In genomic region chr7:107742678-107743566, GRCh38 we compare ENCODE assay signal across 8 cellular contexts. TPM values are rescaled to one million over a fixed set of nuclear protein-coding genes. Genes with fewer than 3 reads are reported as not detected.
DNase-seq lines count a peak whose midpoint lies in the region; ATAC-seq and TF ChIP-seq lines count a peak whose summit lies in the region.

No MANE protein-coding gene starts in this region.

- ATAC-seq in GM18907 (IDR thresholded peaks at IDR 0.05; ENCODE audit: unreplicated experiment) (peak; percentile 51), HG03066 (IDR thresholded peaks at IDR 0.05; ENCODE audit: low read depth, unreplicated experiment) (peak; percentile 32), psoas muscle (peak; percentile 44 to 58 (median 52))
- peak; percentile 41 for ATAC-seq in activated naive CD8-positive, alpha-beta T cell treated with anti-CD3 and anti-CD28 coated beads, Interleukin-2, amount 10 ng/mL, durations not matched to agents 7 days and 5 days (ENCODE audit: low read depth)

- H3K27ac Mint-ChIP-seq in activated naive CD8-positive, alpha-beta T cell treated with anti-CD3 and anti-CD28 coated beads, Interleukin-2, amount 10 ng/mL, durations not matched to agents 7 days and 5 days = peak overlapping the region; percentile 100

- DNase-seq in CD1c-positive myeloid dendritic cell (ENCODE audit: extremely low spot score) (peak; percentile 77), NCI-H774 (lab: John Stamatoyannopoulos, UW) (peak; percentile 82), right atrium auricular region (ENCODE audit: low spot score) (no peak), psoas muscle (peak; percentile 54 to 74), HCEC 1CT (no peak)
- peak; percentile 75 for DNase-seq in activated naive CD8-positive, alpha-beta T cell treated with anti-CD3 and anti-CD28 coated beads, Interleukin-2, amount 10 ng/mL, durations not matched to agents 7 days and 5 days

- POLR2A ChIA-PET in activated naive CD8-positive, alpha-beta T cell treated with anti-CD3 and anti-CD28 coated beads, Interleukin-2, amount 10 ng/mL, durations not matched to agents 7 days and 5 days (lab: Charles Lee) = interaction anchor here (0.6 to 2.6 kb wide), 23 partner anchors 8 to 827 kb away, joined by 3 to 19 read pairs (median 3); partner anchors contain the start of genes BCAP29, COG5, DLD and DNAJB9

- H3K4me3 Mint-ChIP-seq in activated naive CD8-positive, alpha-beta T cell treated with anti-CD3 and anti-CD28 coated beads, Interleukin-2, amount 10 ng/mL, durations not matched to agents 7 days and 5 days = peak overlapping the region; percentile 95

- TF ChIP-seq CTCF in right atrium auricular region (IDR thresholded peaks at IDR 0.05) (no peak), psoas muscle (IDR thresholded peaks at IDR 0.05) (no peak)

- H3K27ac ChIP-seq in right atrium auricular region = peak overlapping the region; percentile 97 to 98
- peak overlapping the region; percentile 93 for H3K27ac ChIP-seq in psoas muscle

- H3K4me1 ChIP-seq in right atrium auricular region (peaks cover 0 to 25% of the 10 kb centered on the region in 2 donors), psoas muscle (peaks cover 33% of the 10 kb centered on the region)

- H3K36me3 Mint-ChIP-seq in activated naive CD8-positive, alpha-beta T cell treated with anti-CD3 and anti-CD28 coated beads, Interleukin-2, amount 10 ng/mL, durations not matched to agents 7 days and 5 days = no peaks in the 10 kb centered on the region

- no peaks in the 10 kb centered on the region for H3K9me3 ChIP-seq in right atrium auricular region
- no peaks in the 10 kb centered on the region for H3K9me3 ChIP-seq in psoas muscle

- no peaks in the 10 kb centered on the region for H3K27me3 Mint-ChIP-seq in activated naive CD8-positive, alpha-beta T cell treated with anti-CD3 and anti-CD28 coated beads, Interleukin-2, amount 10 ng/mL, durations not matched to agents 7 days and 5 days

- peaks cover 20% of the 10 kb centered on the region for H3K4me1 Mint-ChIP-seq in activated naive CD8-positive, alpha-beta T cell treated with anti-CD3 and anti-CD28 coated beads, Interleukin-2, amount 10 ng/mL, durations not matched to agents 7 days and 5 days

- H3K4me3 ChIP-seq in right atrium auricular region (peak overlapping the region; percentile 72 to 94), psoas muscle (peak overlapping the region; percentile 91)

- intact Hi-C loops in psoas muscle (cut with DNase I) = loop anchor here (1.0 to 10.0 kb wide), 3 partner anchors 132 to 402 kb away; no protein-coding TSS in a partner anchor

- no peaks in the 10 kb centered on the region for H3K9me3 Mint-ChIP-seq in activated naive CD8-positive, alpha-beta T cell treated with anti-CD3 and anti-CD28 coated beads, Interleukin-2, amount 10 ng/mL, durations not matched to agents 7 days and 5 days

- 15 to 16% (median 15%) methylated on average over 29 of the region's 29 CpGs for WGBS in psoas muscle, 3 donors

- H3K36me3 ChIP-seq in right atrium auricular region (no peaks in the 10 kb centered on the region), psoas muscle (ENCODE audit: insufficient read depth in 1 of 2, low read depth in 1 of 2) (no peaks in the 10 kb centered on the region)

- H3K27me3 ChIP-seq in right atrium auricular region = no peaks in the 10 kb centered on the region
- H3K27me3 ChIP-seq in psoas muscle (ENCODE audit: insufficient read depth in 3 of 3, low read length in 2 of 3) = no peaks in the 10 kb centered on the region

RNA-seq across cellular contexts. Expression of gene CBLL1, which starts 1.0 kb away (rescaled TPM):
- 10 to 100 TPM; 52.1 to 57.0 TPM for total RNA-seq in activated naive CD8-positive, alpha-beta T cell treated with anti-CD3 and anti-CD28 coated beads, Interleukin-2, amount 10 ng/mL, durations not matched to agents 7 days and 5 days
- total RNA-seq in right atrium auricular region (10 to 100 TPM; 19.3 to 31.9 TPM), psoas muscle (10 to 100 TPM; 21.0 to 32.6 (median 26.1) TPM)
- polyA plus RNA-seq in psoas muscle = 10 to 100 TPM; 10.1 to 23.8 (median 11.3) TPM

Comparison
In these comparisons a context has a peak if more than half of its experiments do, and no peak if none do; other contexts are left out.
1. DNase-seq: peak in CD1c-positive myeloid dendritic cell (single experiment), NCI-H774 (single experiment), activated naive CD8-positive, alpha-beta T cell treated with anti-CD3 and anti-CD28 coated beads, Interleukin-2, amount 10 ng/mL, durations not matched to agents 7 days and 5 days (single experiment) and psoas muscle (2 of 2); none in right atrium auricular region (single experiment) and HCEC 1CT (single experiment).
2. Peak in every context shown above with its lines, with median percentiles within 50 percentile points of each other: ATAC-seq.